Comparison of ENCODE assay signal across 22 cellular contexts in genomic region chr3:51400169-51400568, GRCh38. TPM values are rescaled to one million over a fixed set of nuclear protein-coding genes. Genes with fewer than 3 reads are reported as not detected.
DNase-seq lines count a peak whose midpoint lies in the region; ATAC-seq and FAIRE-seq lines count a peak whose summit lies in the region.
"Had no signal": no experiment of that assay in that cellular context is flagged by ENCODE, and none has a peak within 500 bp of the region (broad histone marks: within the 10 kb centered on the region; RNA-seq: fewer than 3 reads in every experiment).

No MANE protein-coding gene starts in this region.

- POLR2A ChIA-PET in naive thymus-derived CD8-positive, alpha-beta T cell (lab: Charles Lee), result interaction anchor here (0.9 kb wide), 1 partner anchor 10 kb away, joined by 3 read pairs; no protein-coding TSS in a partner anchor

- no peak overlapping the region for H3K4me3 ChIP-seq in CD4-positive, CD25-positive, alpha-beta regulatory T cell (ENCODE audit: low read depth, low read length)
- H3K4me3 ChIP-seq: gastrocnemius medialis, GM23338 had no signal

- ATAC-seq in CD4-positive, CD25-positive, alpha-beta regulatory T cell (ENCODE audit: low read depth in 2 of 2), result no peak
- ATAC-seq in activated naive CD8-positive, alpha-beta T cell treated with anti-CD3 and anti-CD28 coated beads, Interleukin-2, amount 50 U/mL, for 24 hours, result peak; percentile 12
- no peak for ATAC-seq in naive thymus-derived CD8-positive, alpha-beta T cell
- ATAC-seq: gastrocnemius medialis, GM23338, Panc1 had no signal

- H3K27ac Mint-ChIP-seq in CD4-positive, CD25-positive, alpha-beta regulatory T cell, result peak overlapping the region; percentile 82 to 88 (median 84)
- peak overlapping the region; percentile 60 for H3K27ac Mint-ChIP-seq in activated naive CD8-positive, alpha-beta T cell treated with anti-CD3 and anti-CD28 coated beads, Interleukin-2, amount 50 U/mL, for 24 hours
- H3K27ac Mint-ChIP-seq in naive thymus-derived CD8-positive, alpha-beta T cell, result peak overlapping the region; percentile 6 to 84 (median 63)
- H3K27ac Mint-ChIP-seq: activated T-helper 2 cell treated with anti-CD3 and anti-CD28 coated beads, Interferon-gamma antibody, Interleukin-2, Interleukin-4, amounts not matched to agents 10 μg/mL and 5 μg/mL and 100 μg/mL, durations not matched to agents 14 hours and 24 hours and 36 hours had no signal

- peaks cover 7 to 36% (median 28%) of the 10 kb centered on the region in 4 donors for H3K4me1 Mint-ChIP-seq in CD4-positive, CD25-positive, alpha-beta regulatory T cell
- peaks cover 15% of the 10 kb centered on the region for H3K4me1 Mint-ChIP-seq in activated naive CD8-positive, alpha-beta T cell treated with anti-CD3 and anti-CD28 coated beads, Interleukin-2, amount 50 U/mL, for 24 hours
- H3K4me1 Mint-ChIP-seq in naive thymus-derived CD8-positive, alpha-beta T cell, result peaks cover 12 to 40% (median 39%) of the 10 kb centered on the region in 4 donors

- H3K27me3 Mint-ChIP-seq in CD4-positive, CD25-positive, alpha-beta regulatory T cell, result no peaks in the 10 kb centered on the region
- no peaks in the 10 kb centered on the region for H3K27me3 Mint-ChIP-seq in activated naive CD8-positive, alpha-beta T cell treated with anti-CD3 and anti-CD28 coated beads, Interleukin-2, amount 50 U/mL, for 24 hours
- H3K27me3 Mint-ChIP-seq in naive thymus-derived CD8-positive, alpha-beta T cell, result no peaks in the 10 kb centered on the region

- no peaks in the 10 kb centered on the region for H3K9me3 ChIP-seq in CD4-positive, CD25-positive, alpha-beta regulatory T cell (ENCODE audit: control insufficient read depth in 2 of 2, low read length in 2 of 2)
- H3K9me3 ChIP-seq: gastrocnemius medialis had no signal

- peaks cover 32% of the 10 kb centered on the region for H3K36me3 Mint-ChIP-seq in CD4-positive, CD25-positive, alpha-beta regulatory T cell
- peaks cover 43% of the 10 kb centered on the region for H3K36me3 Mint-ChIP-seq in activated naive CD8-positive, alpha-beta T cell treated with anti-CD3 and anti-CD28 coated beads, Interleukin-2, amount 50 U/mL, for 24 hours (ENCODE audit: low read depth)
- H3K36me3 Mint-ChIP-seq in naive thymus-derived CD8-positive, alpha-beta T cell, result peaks cover 0 to 76% (median 15%) of the 10 kb centered on the region in 3 donors

- peak; percentile 48 for FAIRE-seq in GM19239 (lab: Jason Lieb, UNC)
- FAIRE-seq: GM12892 had no signal

- H3K27me3 ChIP-seq in CD4-positive, CD25-positive, alpha-beta regulatory T cell (ENCODE audit: control insufficient read depth, insufficient read depth, low read length), result no peaks in the 10 kb centered on the region
- H3K27me3 ChIP-seq: gastrocnemius medialis had no signal

- no peaks in the 10 kb centered on the region for H3K9me3 Mint-ChIP-seq in CD4-positive, CD25-positive, alpha-beta regulatory T cell
- H3K9me3 Mint-ChIP-seq in activated naive CD8-positive, alpha-beta T cell treated with anti-CD3 and anti-CD28 coated beads, Interleukin-2, amount 50 U/mL, for 24 hours, result no peaks in the 10 kb centered on the region
- H3K9me3 Mint-ChIP-seq in naive thymus-derived CD8-positive, alpha-beta T cell, result peaks cover 0 to under 1% (median 0%) of the 10 kb centered on the region in 9 donors
- H3K9me3 Mint-ChIP-seq: activated T-helper 2 cell treated with anti-CD3 and anti-CD28 coated beads, Interferon-gamma antibody, Interleukin-2, Interleukin-4, amounts not matched to agents 10 μg/mL and 5 μg/mL and 100 μg/mL, durations not matched to agents 14 hours and 24 hours and 36 hours had no signal

- H3K36me3 ChIP-seq in CD4-positive, CD25-positive, alpha-beta regulatory T cell (ENCODE audit: control insufficient read depth, insufficient read depth, low read length), result peaks cover 81% of the 10 kb centered on the region

- H3K27ac ChIP-seq in CD4-positive, CD25-positive, alpha-beta regulatory T cell (ENCODE audit: insufficient read depth, low read length, poor library complexity, severe bottlenecking), result no peak overlapping the region
- H3K27ac ChIP-seq: gastrocnemius medialis, KMS-11 had no signal

- no peak overlapping the region for H3K4me3 Mint-ChIP-seq in CD4-positive, CD25-positive, alpha-beta regulatory T cell
- no peak overlapping the region for H3K4me3 Mint-ChIP-seq in activated naive CD8-positive, alpha-beta T cell treated with anti-CD3 and anti-CD28 coated beads, Interleukin-2, amount 50 U/mL, for 24 hours
- no peak overlapping the region for H3K4me3 Mint-ChIP-seq in naive thymus-derived CD8-positive, alpha-beta T cell
- H3K4me3 Mint-ChIP-seq: GM23338 had no signal

- peaks cover 8% of the 10 kb centered on the region for H3K4me1 ChIP-seq in CD4-positive, CD25-positive, alpha-beta regulatory T cell (ENCODE audit: control insufficient read depth, insufficient read depth, low read length, poor library complexity, severe bottlenecking)

- DNase-seq in CD4-positive, CD25-positive, alpha-beta regulatory T cell, result no peak
- DNase-seq in GM19239 (ENCODE audit: insufficient read length, low spot score) (no peak), islet precursor cell (no peak), NCI-H345 treated with DMSO at 0.1 percent for 48 hours (lab: John Stamatoyannopoulos, UW; ENCODE audit: unreplicated experiment) (no peak), NCI-H446 treated with DMSO at 0.1 percent for 48 hours (lab: John Stamatoyannopoulos, UW) (no peak)
- DNase-seq in activated naive CD8-positive, alpha-beta T cell treated with anti-CD3 and anti-CD28 coated beads, Interleukin-2, amount 50 U/mL, for 24 hours, result no peak
- no peak for DNase-seq in naive thymus-derived CD8-positive, alpha-beta T cell
- no peak for DNase-seq in stimulated activated CD4-positive, alpha-beta T cell treated with anti-CD3 and anti-CD28 coated beads, Interleukin-4, amount 100 ng/mL, for 24 hours
- DNase-seq: activated CD4-positive, alpha-beta T cell treated with anti-CD3 and anti-CD28 coated beads for 1 hour; anterior cingulate cortex; DMS79; gastrocnemius medialis; mammary epithelial cell; NCI-H1092; NCI-H2029; NCI-H446; stimulated activated CD4-positive, alpha-beta T cell treated with anti-CD3 and anti-CD28 coated beads, Interleukin-15, amount 100 ng/mL, for 24 hours had no signal

RNA-seq across cellular contexts. Expression of gene RBM15B, which starts 9.1 kb away (rescaled TPM):
- total RNA-seq in CD4-positive, CD25-positive, alpha-beta regulatory T cell, result 28.4 TPM
- 10 to 100 TPM; 10.1 to 14.2 (median 12.0) TPM for polyA plus RNA-seq in CD4-positive, CD25-positive, alpha-beta regulatory T cell
- total RNA-seq in naive thymus-derived CD8-positive, alpha-beta T cell, result 10 to 100 TPM; 41.8 to 42.0 TPM
- 10 to 100 TPM; 12.9 to 27.3 (median 14.2) TPM for polyA plus RNA-seq in naive thymus-derived CD8-positive, alpha-beta T cell

RNA-seq across cellular contexts. Expression of gene MANF, which starts 15.1 kb away (rescaled TPM):
- total RNA-seq in CD4-positive, CD25-positive, alpha-beta regulatory T cell, result 33.9 TPM
- 10 to 100 TPM; 34.5 to 55.4 (median 43.5) TPM for polyA plus RNA-seq in CD4-positive, CD25-positive, alpha-beta regulatory T cell
- 10 to 100 TPM; 51.1 to 56.2 TPM for total RNA-seq in naive thymus-derived CD8-positive, alpha-beta T cell
- polyA plus RNA-seq in naive thymus-derived CD8-positive, alpha-beta T cell, result 10 to 100 TPM; 41.6 to 45.3 (median 44.4) TPM
